In the genomic region with DNA sequence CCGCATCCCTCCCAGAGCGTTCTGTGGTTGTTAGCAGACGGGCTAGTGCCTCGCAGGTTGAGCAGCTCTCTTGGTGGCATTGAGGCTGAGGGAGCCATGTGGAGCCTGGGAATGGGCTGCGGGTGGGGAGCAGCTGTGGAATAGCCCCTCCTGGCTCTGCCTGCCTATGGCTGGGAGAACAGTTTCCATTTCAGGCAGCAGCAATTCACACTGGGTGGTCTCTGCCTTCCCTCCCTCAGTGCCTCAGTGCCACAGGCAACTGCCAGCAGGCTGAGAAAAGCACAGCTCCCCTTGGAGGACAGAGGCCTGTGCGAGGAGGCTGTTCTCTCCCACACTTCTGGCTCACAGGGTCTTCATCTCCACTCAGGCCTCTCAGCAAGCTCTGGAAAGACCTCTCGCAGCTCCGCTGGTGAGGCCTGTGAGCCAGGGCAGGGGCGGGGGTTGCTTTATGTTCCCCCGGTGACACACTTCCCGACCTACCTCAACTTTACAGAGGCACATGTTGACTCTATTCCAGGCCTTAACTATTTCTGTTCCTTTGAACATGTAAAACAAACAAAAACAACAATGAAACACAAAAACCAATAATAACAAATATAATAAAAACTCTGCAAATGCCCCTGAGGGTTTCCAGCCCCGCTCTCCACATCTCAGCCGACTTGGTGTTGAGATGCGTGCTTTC, we compare ENCODE assay signal across 1 cellular context.
TF ChIP-seq lines count a peak whose summit lies in the region.

No MANE protein-coding gene starts in this region.

TF ChIP-seq in H1, 55 proteins besides CTCF, POLR2A, EP300 and RAD21 (continued from another document):
- TF ChIP-seq RFX5 (IDR thresholded peaks at IDR 0.05; ENCODE audit: borderline replicate concordance, low read depth, low read length) (no peak), KDM4A (IDR thresholded peaks at IDR 0.05; ENCODE audit: low read depth, low read length, severe bottlenecking) (no peak), ASH2L (IDR thresholded peaks at IDR 0.05; ENCODE audit: low read length) (no peak), TAF7 (optimal IDR thresholded peaks at IDR 0.05; ENCODE audit: borderline replicate concordance, low read depth, low read length) (no peak), BCL11A (IDR thresholded peaks at IDR 0.05; ENCODE audit: low read depth in 2 of 2, low read length in 2 of 2) (no peak), PHF8 (conservative IDR thresholded peaks at IDR 0.05; ENCODE audit: low read depth, low read length) (no peak)
- TF ChIP-seq, protein P1, sequence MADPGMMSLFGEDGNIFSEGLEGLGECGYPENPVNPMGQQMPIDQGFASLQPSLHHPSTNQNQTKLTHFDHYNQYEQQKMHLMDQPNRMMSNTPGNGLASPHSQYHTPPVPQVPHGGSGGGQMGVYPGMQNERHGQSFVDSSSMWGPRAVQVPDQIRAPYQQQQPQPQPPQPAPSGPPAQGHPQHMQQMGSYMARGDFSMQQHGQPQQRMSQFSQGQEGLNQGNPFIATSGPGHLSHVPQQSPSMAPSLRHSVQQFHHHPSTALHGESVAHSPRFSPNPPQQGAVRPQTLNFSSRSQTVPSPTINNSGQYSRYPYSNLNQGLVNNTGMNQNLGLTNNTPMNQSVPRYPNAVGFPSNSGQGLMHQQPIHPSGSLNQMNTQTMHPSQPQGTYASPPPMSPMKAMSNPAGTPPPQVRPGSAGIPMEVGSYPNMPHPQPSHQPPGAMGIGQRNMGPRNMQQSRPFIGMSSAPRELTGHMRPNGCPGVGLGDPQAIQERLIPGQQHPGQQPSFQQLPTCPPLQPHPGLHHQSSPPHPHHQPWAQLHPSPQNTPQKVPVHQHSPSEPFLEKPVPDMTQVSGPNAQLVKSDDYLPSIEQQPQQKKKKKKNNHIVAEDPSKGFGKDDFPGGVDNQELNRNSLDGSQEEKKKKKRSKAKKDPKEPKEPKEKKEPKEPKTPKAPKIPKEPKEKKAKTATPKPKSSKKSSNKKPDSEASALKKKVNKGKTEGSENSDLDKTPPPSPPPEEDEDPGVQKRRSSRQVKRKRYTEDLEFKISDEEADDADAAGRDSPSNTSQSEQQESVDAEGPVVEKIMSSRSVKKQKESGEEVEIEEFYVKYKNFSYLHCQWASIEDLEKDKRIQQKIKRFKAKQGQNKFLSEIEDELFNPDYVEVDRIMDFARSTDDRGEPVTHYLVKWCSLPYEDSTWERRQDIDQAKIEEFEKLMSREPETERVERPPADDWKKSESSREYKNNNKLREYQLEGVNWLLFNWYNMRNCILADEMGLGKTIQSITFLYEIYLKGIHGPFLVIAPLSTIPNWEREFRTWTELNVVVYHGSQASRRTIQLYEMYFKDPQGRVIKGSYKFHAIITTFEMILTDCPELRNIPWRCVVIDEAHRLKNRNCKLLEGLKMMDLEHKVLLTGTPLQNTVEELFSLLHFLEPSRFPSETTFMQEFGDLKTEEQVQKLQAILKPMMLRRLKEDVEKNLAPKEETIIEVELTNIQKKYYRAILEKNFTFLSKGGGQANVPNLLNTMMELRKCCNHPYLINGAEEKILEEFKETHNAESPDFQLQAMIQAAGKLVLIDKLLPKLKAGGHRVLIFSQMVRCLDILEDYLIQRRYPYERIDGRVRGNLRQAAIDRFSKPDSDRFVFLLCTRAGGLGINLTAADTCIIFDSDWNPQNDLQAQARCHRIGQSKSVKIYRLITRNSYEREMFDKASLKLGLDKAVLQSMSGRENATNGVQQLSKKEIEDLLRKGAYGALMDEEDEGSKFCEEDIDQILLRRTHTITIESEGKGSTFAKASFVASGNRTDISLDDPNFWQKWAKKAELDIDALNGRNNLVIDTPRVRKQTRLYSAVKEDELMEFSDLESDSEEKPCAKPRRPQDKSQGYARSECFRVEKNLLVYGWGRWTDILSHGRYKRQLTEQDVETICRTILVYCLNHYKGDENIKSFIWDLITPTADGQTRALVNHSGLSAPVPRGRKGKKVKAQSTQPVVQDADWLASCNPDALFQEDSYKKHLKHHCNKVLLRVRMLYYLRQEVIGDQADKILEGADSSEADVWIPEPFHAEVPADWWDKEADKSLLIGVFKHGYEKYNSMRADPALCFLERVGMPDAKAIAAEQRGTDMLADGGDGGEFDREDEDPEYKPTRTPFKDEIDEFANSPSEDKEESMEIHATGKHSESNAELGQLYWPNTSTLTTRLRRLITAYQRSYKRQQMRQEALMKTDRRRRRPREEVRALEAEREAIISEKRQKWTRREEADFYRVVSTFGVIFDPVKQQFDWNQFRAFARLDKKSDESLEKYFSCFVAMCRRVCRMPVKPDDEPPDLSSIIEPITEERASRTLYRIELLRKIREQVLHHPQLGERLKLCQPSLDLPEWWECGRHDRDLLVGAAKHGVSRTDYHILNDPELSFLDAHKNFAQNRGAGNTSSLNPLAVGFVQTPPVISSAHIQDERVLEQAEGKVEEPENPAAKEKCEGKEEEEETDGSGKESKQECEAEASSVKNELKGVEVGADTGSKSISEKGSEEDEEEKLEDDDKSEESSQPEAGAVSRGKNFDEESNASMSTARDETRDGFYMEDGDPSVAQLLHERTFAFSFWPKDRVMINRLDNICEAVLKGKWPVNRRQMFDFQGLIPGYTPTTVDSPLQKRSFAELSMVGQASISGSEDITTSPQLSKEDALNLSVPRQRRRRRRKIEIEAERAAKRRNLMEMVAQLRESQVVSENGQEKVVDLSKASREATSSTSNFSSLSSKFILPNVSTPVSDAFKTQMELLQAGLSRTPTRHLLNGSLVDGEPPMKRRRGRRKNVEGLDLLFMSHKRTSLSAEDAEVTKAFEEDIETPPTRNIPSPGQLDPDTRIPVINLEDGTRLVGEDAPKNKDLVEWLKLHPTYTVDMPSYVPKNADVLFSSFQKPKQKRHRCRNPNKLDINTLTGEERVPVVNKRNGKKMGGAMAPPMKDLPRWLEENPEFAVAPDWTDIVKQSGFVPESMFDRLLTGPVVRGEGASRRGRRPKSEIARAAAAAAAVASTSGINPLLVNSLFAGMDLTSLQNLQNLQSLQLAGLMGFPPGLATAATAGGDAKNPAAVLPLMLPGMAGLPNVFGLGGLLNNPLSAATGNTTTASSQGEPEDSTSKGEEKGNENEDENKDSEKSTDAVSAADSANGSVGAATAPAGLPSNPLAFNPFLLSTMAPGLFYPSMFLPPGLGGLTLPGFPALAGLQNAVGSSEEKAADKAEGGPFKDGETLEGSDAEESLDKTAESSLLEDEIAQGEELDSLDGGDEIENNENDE (IDR thresholded peaks at IDR 0.05; ENCODE audit: insufficient replicate concordance, low read length): no peak
